In genomic region chr9:104927216-104927911, GRCh38 we compare ENCODE assay signal across 1 cellular context.
TF ChIP-seq lines count a peak whose summit lies in the region.

No MANE protein-coding gene starts in this region.

TF ChIP-seq in HCT116, 20 proteins besides CTCF, POLR2A, EP300 and RAD21 (continued from another document):
- TF ChIP-seq ZBTB33 (IDR thresholded peaks at IDR 0.05; ENCODE audit: extremely low read depth, insufficient replicate concordance, low read length) (no peak), REST (IDR thresholded peaks at IDR 0.05; ENCODE audit: low read depth) (no peak)
